In the genomic region with DNA sequence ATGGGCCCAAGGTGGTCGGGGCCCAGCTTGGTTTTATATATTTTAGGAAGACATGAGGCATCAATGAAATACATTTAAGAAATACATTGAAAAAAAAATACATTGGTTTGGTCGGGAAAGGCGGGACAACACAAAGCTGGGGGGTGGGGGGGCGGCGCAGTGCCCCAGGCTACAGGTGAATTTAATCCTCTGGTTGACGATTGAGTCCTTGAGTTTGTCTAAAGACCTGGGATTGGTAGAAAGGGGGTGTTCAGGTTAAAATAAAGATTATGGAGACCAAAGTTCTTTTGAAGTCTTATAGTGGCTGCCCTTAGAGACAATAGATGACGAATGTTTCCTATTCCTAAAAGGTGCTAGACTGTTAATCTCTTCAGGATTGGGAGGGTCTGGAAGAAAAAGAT, we compare ENCODE assay signal across 8 cellular contexts. TPM values are rescaled to one million over a fixed set of nuclear protein-coding genes. Genes with fewer than 3 reads are reported as not detected.
A peak's percentile ranks its signal among the peaks of the same experiment; 100 is the strongest.
DNase-seq lines count a peak whose midpoint lies in the region; ATAC-seq, FAIRE-seq and TF ChIP-seq lines count a peak whose summit lies in the region.

No MANE protein-coding gene starts in this region.

- H3K27ac Mint-ChIP-seq in activated B cell treated with CpG ODN at 0.5 μM for 24 hours, result peak overlapping the region; percentile 68

- no peaks in the 10 kb centered on the region for H3K9me3 Mint-ChIP-seq in activated B cell treated with CpG ODN at 0.5 μM for 24 hours

- POLR2A ChIA-PET in activated B cell treated with CpG ODN at 0.5 μM for 24 hours (lab: Charles Lee), result interaction anchor here (0.6 to 2.3 kb wide), 12 partner anchors 8 to 131 kb away, joined by 3 to 22 read pairs (median 4); a partner anchor contains a TSS

- H3K4me3 ChIP-seq in GM08714 (ENCODE audit: low read length) (peak overlapping the region; percentile 90; the same call in 1 of the 2 replicates), gastroesophageal sphincter (peak overlapping the region in 1 of 2 donors; percentile 56), gastrocnemius medialis (peak overlapping the region; percentile 46 to 61 (median 54))

- no peak for DNase-seq in activated B cell treated with CpG ODN at 0.5 μM for 24 hours
- no peak for DNase-seq in gastrocnemius medialis
- DNase-seq in frontal cortex (ENCODE audit: low spot score in 2 of 2), result no peak
- no peak for DNase-seq in NCI-H82 treated with DMSO at 0.1 percent for 48 hours (lab: John Stamatoyannopoulos, UW; ENCODE audit: unreplicated experiment)

- FAIRE-seq in frontal cortex (lab: Jason Lieb, UNC), result no peak

- no peak for TF ChIP-seq CTCF in activated B cell treated with CpG ODN at 0.5 μM for 24 hours (IDR thresholded peaks at IDR 0.05)
- TF ChIP-seq CTCF in gastroesophageal sphincter (IDR thresholded peaks at IDR 0.05), result no peak
- no peak for TF ChIP-seq CTCF in gastrocnemius medialis (IDR thresholded peaks at IDR 0.05 in 4 of 5, conservative IDR thresholded peaks at IDR 0.05 in 1 of 5)

- H3K36me3 ChIP-seq in gastroesophageal sphincter (peaks cover 0 to 13% of the 10 kb centered on the region in 2 donors), gastrocnemius medialis (no peaks in the 10 kb centered on the region)

- H3K36me3 Mint-ChIP-seq in activated B cell treated with CpG ODN at 0.5 μM for 24 hours (ENCODE audit: low read depth), result no peaks in the 10 kb centered on the region

- H3K27ac ChIP-seq in gastroesophageal sphincter (peak overlapping the region in 3 of 4 donors; percentile 63 to 85 (median 81)), gastrocnemius medialis (peak overlapping the region; percentile 74 to 82 (median 78))

- H3K27me3 ChIP-seq in gastroesophageal sphincter, result peaks cover 17% of the 10 kb centered on the region
- H3K27me3 ChIP-seq in gastrocnemius medialis, result peaks cover 2 to 28% (median 5%) of the 10 kb centered on the region in 3 donors

- intact Hi-C loops in activated B cell treated with CpG ODN at 0.5 μM for 24 hours (cut with micrococcal nuclease) (loop anchor here (1.0 kb wide), 1 partner anchor 8 kb away; no protein-coding TSS in a partner anchor), gastrocnemius medialis (cut with DNase I; ENCODE audit: low total_unique reads) (loop anchor here (2.0 kb wide), 1 partner anchor 36 kb away; no protein-coding TSS in a partner anchor)

- peak overlapping the region; percentile 58 for H3K4me3 Mint-ChIP-seq in activated B cell treated with CpG ODN at 0.5 μM for 24 hours

- peaks cover 0 to 46% (median 9%) of the 10 kb centered on the region in 3 donors for H3K4me1 ChIP-seq in gastroesophageal sphincter
- H3K4me1 ChIP-seq in gastrocnemius medialis, result peaks cover 0 to 5% of the 10 kb centered on the region in 2 donors

- TF ChIP-seq POLR2A in gastroesophageal sphincter (IDR thresholded peaks at IDR 0.05), result no peak
- TF ChIP-seq POLR2A in gastrocnemius medialis (IDR thresholded peaks at IDR 0.05), result no peak

- CTCF ChIA-PET in activated B cell treated with CpG ODN at 0.5 μM for 24 hours (lab: Charles Lee), result interaction anchor here (1.0 to 3.1 kb wide), 4 partner anchors 8 to 66 kb away, joined by 3 to 27 read pairs (median 6); a partner anchor contains a TSS

- H3K27me3 Mint-ChIP-seq in activated B cell treated with CpG ODN at 0.5 μM for 24 hours, result no peaks in the 10 kb centered on the region

- ATAC-seq in activated B cell treated with CpG ODN at 0.5 μM for 24 hours (ENCODE audit: low read depth), result no peak
- ATAC-seq in gastroesophageal sphincter, result no peak
- ATAC-seq in gastrocnemius medialis, result no peak
- no peak for ATAC-seq in GM18873 (IDR thresholded peaks at IDR 0.05; ENCODE audit: low FRiP score, unreplicated experiment)
- ATAC-seq in GM21737 (IDR thresholded peaks at IDR 0.05; ENCODE audit: unreplicated experiment), result no peak

- WGBS in gastroesophageal sphincter (ENCODE audit: low coverage in 1 of 2), 2 donors, result 66 to 76% methylated on average over 6 of the region's 7 CpGs

- H3K4me1 Mint-ChIP-seq in activated B cell treated with CpG ODN at 0.5 μM for 24 hours, result peaks cover 62% of the 10 kb centered on the region

- H3K9me3 ChIP-seq in gastroesophageal sphincter, result no peaks in the 10 kb centered on the region
- H3K9me3 ChIP-seq in gastrocnemius medialis, result no peaks in the 10 kb centered on the region

- in situ Hi-C loops in gastrocnemius medialis (cut with MboI; ENCODE audit: low sequenced_read_pairs in 4 of 4), result no loop called here

- no peak for TF ChIP-seq EP300 in gastroesophageal sphincter (IDR thresholded peaks at IDR 0.05)

RNA-seq across cellular contexts. Expression of a gene that starts 3.1 kb away (rescaled TPM):
- total RNA-seq in activated B cell treated with CpG ODN at 0.5 μM for 24 hours (21.2 and 25.3 TPM in 2 replicates), gastroesophageal sphincter (100 to 1,000 TPM in 3 of 4 donors, 10 to 100 TPM in 1; 29.9 to 138 (median 112) TPM), gastrocnemius medialis (100 to 1,000 TPM in 1 of 4 donors, 10 to 100 TPM in 3; 47.8 to 103 (median 80.5) TPM), frontal cortex (6.9 TPM)

RNA-seq across cellular contexts. Expression of a gene that starts 3.8 kb away (rescaled TPM):
- total RNA-seq in activated B cell treated with CpG ODN at 0.5 μM for 24 hours (14.8 and 17.0 TPM in 2 replicates), gastroesophageal sphincter (100 to 1,000 TPM; 219 to 467 (median 305) TPM), gastrocnemius medialis (10 to 100 TPM; 46.3 to 83.6 (median 63.2) TPM), frontal cortex (1.6 TPM)

RNA-seq across cellular contexts. Expression of a gene that starts 9.3 kb away (rescaled TPM):
- total RNA-seq in activated B cell treated with CpG ODN at 0.5 μM for 24 hours (112 and 125 TPM in 2 replicates), gastroesophageal sphincter (100 to 1,000 TPM in 3 of 4 donors, 10 to 100 TPM in 1; 89.3 to 183 (median 126) TPM), gastrocnemius medialis (10 to 100 TPM; 37.8 to 80.9 (median 44.9) TPM), frontal cortex (5.3 TPM)

RNA-seq across cellular contexts. Expression of a gene that starts 17.6 kb away (rescaled TPM):
- total RNA-seq in activated B cell treated with CpG ODN at 0.5 μM for 24 hours (not detected in 2 replicates), gastroesophageal sphincter (not detected), gastrocnemius medialis (not detected), frontal cortex (not detected)

RNA-seq across cellular contexts. Expression of a gene that starts 28.0 kb away (rescaled TPM):
- 62.3 and 74.1 TPM in 2 replicates for total RNA-seq in activated B cell treated with CpG ODN at 0.5 μM for 24 hours
- 10 to 100 TPM in 2 of 4 donors, 1 to 10 TPM in 2; 8.5 to 35.3 (median 15.5) TPM for total RNA-seq in gastroesophageal sphincter
- 1 to 10 TPM in 3 of 4 donors, under 1 TPM in 1; 0.98 to 3.4 (median 2.7) TPM for total RNA-seq in gastrocnemius medialis
- 0.41 TPM for total RNA-seq in frontal cortex
